6 cellular contexts compared by ENCODE assay signal in the genomic region with DNA sequence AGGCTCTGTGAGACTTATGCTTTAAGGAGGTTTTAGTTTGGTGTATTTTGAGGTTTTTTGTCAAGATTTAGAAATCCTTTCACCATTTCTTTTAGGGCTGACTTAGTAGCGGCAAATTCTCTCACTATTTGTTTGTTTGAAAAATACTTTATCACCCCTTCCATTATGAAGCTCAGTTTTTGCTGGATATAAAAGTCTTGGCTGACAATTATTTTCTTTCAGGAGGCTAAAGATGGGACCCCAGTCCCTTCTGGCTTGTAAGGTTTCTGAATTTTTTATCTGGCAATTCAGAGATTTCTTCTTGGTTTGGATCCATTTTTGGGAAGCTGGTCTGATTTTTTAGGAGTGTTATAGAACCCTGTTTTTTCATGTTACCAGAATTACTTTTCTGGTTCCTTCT.
"Had no signal": no experiment of that assay in that cellular context is flagged by ENCODE, and none has a peak within 500 bp of the region (broad histone marks: within the 10 kb centered on the region; RNA-seq: fewer than 3 reads in every experiment).

No MANE protein-coding gene starts in this region.

- DNase-seq: IMR-90, KBM-7, KG1 had no signal

- H3K4me3 ChIP-seq: K562 had no signal

- H3K27ac ChIP-seq: HL-60, KMS-11 had no signal
